In the genomic region with DNA sequence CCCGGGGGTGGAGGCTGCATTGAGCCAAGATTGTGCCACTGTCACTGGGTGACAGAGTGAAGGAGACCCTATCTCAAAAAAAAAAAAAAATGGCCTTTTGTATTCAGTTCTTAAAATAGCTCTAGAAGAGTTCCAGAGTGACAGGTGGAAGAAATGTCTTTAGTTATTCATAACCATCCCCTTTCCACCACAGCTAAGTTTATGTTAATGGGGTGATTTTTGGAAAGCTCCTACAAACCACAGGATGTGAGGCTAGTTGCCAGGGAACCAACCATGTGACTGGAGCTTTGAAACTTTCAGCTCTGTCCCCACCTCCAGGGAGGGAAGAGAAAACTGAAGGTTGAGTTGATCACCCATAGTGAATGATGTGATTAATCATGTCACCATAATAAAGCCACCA, we compare ENCODE assay signal across 11 cellular contexts. TPM values are rescaled to one million over a fixed set of nuclear protein-coding genes. Genes with fewer than 3 reads are reported as not detected.
DNase-seq lines count a peak whose midpoint lies in the region; ATAC-seq, FAIRE-seq and TF ChIP-seq lines count a peak whose summit lies in the region.
"Had no signal": no experiment of that assay in that cellular context is flagged by ENCODE, and none has a peak within 500 bp of the region (broad histone marks: within the 10 kb centered on the region; RNA-seq: fewer than 3 reads in every experiment).

No MANE protein-coding gene starts in this region.

- DNase-seq in GM12892 (ENCODE audit: insufficient read length), result peak; percentile 37
- DNase-seq in KBM-7, result peak; percentile 22
- peak; percentile 35 to 53 for DNase-seq in activated T-cell treated with anti-CD3 and anti-CD28 coated beads, Interleukin-2, amount 50 U/mL, for 48 hours
- peak; percentile 55 to 66 for DNase-seq in stimulated activated CD4-positive, alpha-beta T cell treated with anti-CD3 and anti-CD28 coated beads, Interleukin-2, amount 100 ng/mL, for 24 hours
- no peak for DNase-seq in cerebellar nuclear complex (lab: John Stamatoyannopoulos, UW)
- DNase-seq in osteoblast (ENCODE audit: insufficient read length, low spot score, missing footprints), result no peak
- no peak for DNase-seq in mesothelial cell of epicardium (ENCODE audit: low spot score in 2 of 2, unreplicated experiment in 2 of 2)
- DNase-seq: glutamatergic neuron had no signal

- no peaks in the 10 kb centered on the region for H3K4me1 Mint-ChIP-seq in mesothelial cell of epicardium

- no peaks in the 10 kb centered on the region for H3K27me3 ChIP-seq in osteoblast (ENCODE audit: insufficient read depth, low read length)
- H3K27me3 ChIP-seq: tibial artery had no signal

- no peaks in the 10 kb centered on the region for H4K20me1 ChIP-seq in osteoblast (ENCODE audit: insufficient read depth, low read length)

- in situ Hi-C loops in KBM-7 (cut with MboI; ENCODE audit: low pct_unique_long_range_greater_than_20kb, low sequenced_read_pairs), result no loop called here

- H3K4me3 ChIP-seq in osteoblast (ENCODE audit: insufficient read depth, low read length), result no peak overlapping the region
- H3K4me3 ChIP-seq: tibial artery had no signal

- no peak for ATAC-seq in HG03565 (IDR thresholded peaks at IDR 0.05; ENCODE audit: unreplicated experiment)

- no peaks in the 10 kb centered on the region for H3K4me1 ChIP-seq in osteoblast (ENCODE audit: insufficient read depth, low read length)
- H3K4me1 ChIP-seq: parathyroid adenoma had no signal

- peaks cover 24% of the 10 kb centered on the region for H3K36me3 Mint-ChIP-seq in mesothelial cell of epicardium

- H3K27ac ChIP-seq in osteoblast (ENCODE audit: low read depth, low read length), result no peak overlapping the region
- H3K27ac ChIP-seq: parathyroid adenoma, tibial artery had no signal

- no peak overlapping the region for H3K4me3 Mint-ChIP-seq in mesothelial cell of epicardium

- H3K36me3 ChIP-seq in osteoblast (ENCODE audit: insufficient read depth, low read length), result peaks cover 23% of the 10 kb centered on the region

- H3K4me2 ChIP-seq in osteoblast (ENCODE audit: insufficient read depth, low read length), result no peak overlapping the region

- TF ChIP-seq CTCF in osteoblast (IDR thresholded peaks at IDR 0.05; ENCODE audit: extremely low read depth, low read depth, low read length), result no peak
- no peak for TF ChIP-seq CTCF in mesothelial cell of epicardium (IDR thresholded peaks at IDR 0.05; ENCODE audit: unreplicated experiment)

- no peaks in the 10 kb centered on the region for H3K27me3 Mint-ChIP-seq in mesothelial cell of epicardium (ENCODE audit: low read depth)

- no peaks in the 10 kb centered on the region for H3K9me3 ChIP-seq in osteoblast (ENCODE audit: low read depth, low read length)
- H3K9me3 ChIP-seq: tibial artery had no signal

- FAIRE-seq in GM12892 (lab: Jason Lieb, UNC), result peak; percentile 88

- no peak overlapping the region for H2AFZ ChIP-seq in osteoblast (ENCODE audit: low read length)
- H2AFZ ChIP-seq: parathyroid adenoma had no signal

- H3K79me2 ChIP-seq in osteoblast (ENCODE audit: insufficient read depth, low read length), result peaks cover 1% of the 10 kb centered on the region

- no peak overlapping the region for H3K27ac Mint-ChIP-seq in mesothelial cell of epicardium

- TF ChIP-seq POLR2A in GM12892 (IDR thresholded peaks at IDR 0.05; ENCODE audit: low read depth, low read length), result no peak

- no peaks in the 10 kb centered on the region for H3K9me3 Mint-ChIP-seq in mesothelial cell of epicardium

RNA-seq across cellular contexts. Expression of gene ZNF490, which starts 6.9 kb away (rescaled TPM):
- 4.5 TPM for polyA plus RNA-seq in GM12892 (2012; ENCODE audit: missing spikeins)
- total RNA-seq in osteoblast (8.7 and 10.6 TPM in 2 replicates), mesothelial cell of epicardium (12.4 to 13.9 TPM (median 13.6 TPM) in 3 replicates)

RNA-seq across cellular contexts. Expression of gene ZNF791, which starts 7.0 kb away (rescaled TPM):
- 14.6 TPM for polyA plus RNA-seq in GM12892 (2012; ENCODE audit: missing spikeins)
- total RNA-seq in osteoblast (16.5 and 16.6 TPM in 2 replicates), mesothelial cell of epicardium (27.0 to 31.2 TPM (median 29.7 TPM) in 3 replicates)

RNA-seq across cellular contexts. Expression of gene ZNF564, which starts 52.4 kb away (rescaled TPM):
- polyA plus RNA-seq in GM12892 (2012; ENCODE audit: missing spikeins), result 5.5 TPM
- total RNA-seq in osteoblast (7.4 and 9.0 TPM in 2 replicates), mesothelial cell of epicardium (20.0 to 23.6 TPM (median 21.8 TPM) in 3 replicates)

Comparison
In these comparisons a context has a peak if more than half of its experiments do, and no peak if none do; other contexts are left out.
1. DNase-seq: peak in GM12892 (single experiment), KBM-7 (single experiment), activated T-cell treated with anti-CD3 and anti-CD28 coated beads, Interleukin-2, amount 50 U/mL, for 48 hours (2 of 2) and stimulated activated CD4-positive, alpha-beta T cell treated with anti-CD3 and anti-CD28 coated beads, Interleukin-2, amount 100 ng/mL, for 24 hours (2 of 2); none in cerebellar nuclear complex (0 of 2), osteoblast (single experiment) and mesothelial cell of epicardium (0 of 2).